ENCODE assay signal across 8 cellular contexts in genomic region chr2:113370478-113371091, GRCh38.
DNase-seq lines count a peak whose midpoint lies in the region; ATAC-seq and TF ChIP-seq lines count a peak whose summit lies in the region.

No MANE protein-coding gene starts in this region.

- no peak overlapping the region for H2AFZ ChIP-seq in fibroblast of lung (ENCODE audit: low read length)

- TF ChIP-seq CTCF in GM12872 (IDR thresholded peaks at IDR 0.05; ENCODE audit: insufficient read depth, low read depth, low read length), result peak; percentile 47; the same call in 1 of the 3 replicates
- peak; percentile 64 to 72 for TF ChIP-seq CTCF in fibroblast of lung (conservative IDR thresholded peaks at IDR 0.05 in 1 of 2, IDR thresholded peaks at IDR 0.05 in 1 of 2; ENCODE audit: low read depth in 1 of 2, low read length in 2 of 2)
- peak in 2 of 3 donors; percentile 24 to 52 for TF ChIP-seq CTCF in omental fat pad (IDR thresholded peaks at IDR 0.05)
- TF ChIP-seq CTCF in type B pancreatic cell (conservative IDR thresholded peaks at IDR 0.05), result peak; percentile 88

- no peak overlapping the region for H3K4me3 Mint-ChIP-seq in type B pancreatic cell

- no peaks in the 10 kb centered on the region for H3K9me3 ChIP-seq in fibroblast of lung (ENCODE audit: control insufficient read depth, insufficient read depth, low read depth, low read length)

- no peaks in the 10 kb centered on the region for H3K9me3 Mint-ChIP-seq in type B pancreatic cell

- no peaks in the 10 kb centered on the region for H3K36me3 Mint-ChIP-seq in type B pancreatic cell

- DNase-seq in HuH-7 (ENCODE audit: low spot score) (peak; percentile 68), fibroblast of lung (ENCODE audit: low read depth in 2 of 2) (peak; percentile 58 to 83), omental fat pad (ENCODE audit: low spot score) (no peak), type B pancreatic cell (ENCODE audit: extremely low spot score, unreplicated experiment) (no peak), NCI-H1048 (lab: John Stamatoyannopoulos, UW) (no peak)
- peak; percentile 31 for DNase-seq in activated CD8-positive, alpha-beta memory T cell treated with anti-CD3 and anti-CD28 coated beads, Interleukin-2, amount 50 U/mL, for 24 hours (ENCODE audit: extremely low read depth)

- H3K79me2 ChIP-seq in fibroblast of lung (ENCODE audit: control insufficient read depth, insufficient read depth, low read length), result no peaks in the 10 kb centered on the region

- no peaks in the 10 kb centered on the region for H3K4me1 ChIP-seq in fibroblast of lung (ENCODE audit: control insufficient read depth, extremely low read depth, insufficient read depth, low read length)

- H3K9ac ChIP-seq in fibroblast of lung (ENCODE audit: insufficient read depth, low read length), result no peak overlapping the region

- no peaks in the 10 kb centered on the region for H4K20me1 ChIP-seq in fibroblast of lung (ENCODE audit: control insufficient read depth, extremely low read depth, insufficient read depth, low read length)

- H3K4me3 ChIP-seq in fibroblast of lung (replicated peaks in 1 of 4; ENCODE audit: control extremely low read depth in 1 of 4, insufficient read depth in 1 of 4, low read depth in 3 of 4, low read length in 4 of 4), result no peak overlapping the region

- peak overlapping the region; percentile 3 for H3K27ac Mint-ChIP-seq in type B pancreatic cell

- peaks cover 8% of the 10 kb centered on the region for H3K27me3 Mint-ChIP-seq in type B pancreatic cell

- ATAC-seq in omental fat pad (ENCODE audit: low FRiP score), result peak; percentile 90
- no peak for ATAC-seq in GM18861 (IDR thresholded peaks at IDR 0.05; ENCODE audit: unreplicated experiment)

- no peaks in the 10 kb centered on the region for H3K36me3 ChIP-seq in fibroblast of lung (ENCODE audit: control insufficient read depth, insufficient read depth, low read length)

- no peak overlapping the region for H3K4me2 ChIP-seq in fibroblast of lung (ENCODE audit: extremely low read depth, insufficient read depth, low read length)

- peaks cover 3% of the 10 kb centered on the region for H3K27me3 ChIP-seq in fibroblast of lung (ENCODE audit: control insufficient read depth, insufficient read depth, low read length)

- peaks cover 8% of the 10 kb centered on the region for H3K4me1 Mint-ChIP-seq in type B pancreatic cell (ENCODE audit: unreplicated experiment)

- H3K27ac ChIP-seq in fibroblast of lung (ENCODE audit: insufficient read depth, low read length), result no peak overlapping the region

Comparison
In these comparisons a context has a peak if more than half of its experiments do, and no peak if none do; other contexts are left out.
1. CTCF ChIP-seq: peak in every context shown above with its lines; median percentile 88 in type B pancreatic cell; 68 in fibroblast of lung; 47 in GM12872; 38 in omental fat pad.
2. DNase-seq: peak in HuH-7 (single experiment), activated CD8-positive, alpha-beta memory T cell treated with anti-CD3 and anti-CD28 coated beads, Interleukin-2, amount 50 U/mL, for 24 hours (single experiment) and fibroblast of lung (2 of 2); none in omental fat pad (single experiment), type B pancreatic cell (single experiment) and NCI-H1048 (single experiment).